In genomic region chr3:139695007-139695406, GRCh38 we compare ENCODE assay signal across 1 cellular context.
TF ChIP-seq lines count a peak whose summit lies in the region.

No MANE protein-coding gene starts in this region.

TF ChIP-seq in SK-N-SH treated with all-trans-retinoic acid at 6 μM for 48 hours, 23 proteins besides CTCF, POLR2A, EP300 and RAD21 (continued from another document):
- TF ChIP-seq PATZ1 (CRISPR knock-in tag; IDR thresholded peaks at IDR 0.05; ENCODE audit: borderline replicate concordance): no peak
- no peak for TF ChIP-seq TSHZ2 (CRISPR knock-in tag; IDR thresholded peaks at IDR 0.05)
